In genomic region chr12:78343657-78344056, GRCh38 we compare ENCODE assay signal across 32 cellular contexts.
"Had no signal": no experiment of that assay in that cellular context is flagged by ENCODE, and none has a peak within 500 bp of the region (broad histone marks: within the 10 kb centered on the region; RNA-seq: fewer than 3 reads in every experiment).

No MANE protein-coding gene starts in this region.

- DNase-seq: activated B cell treated with CpG ODN at 0.5 μM for 24 hours; activated CD4-positive, alpha-beta memory T cell treated with anti-CD3 and anti-CD28 coated beads for 36 hours; activated CD4-positive, alpha-beta T cell treated with anti-CD3 and anti-CD28 coated beads for 4 hours; activated CD4-positive, alpha-beta T cell treated with anti-CD3 and anti-CD28 coated beads, Interleukin-2, amount 50 U/mL, for 1 hour; activated CD4-positive, CD25-positive, alpha-beta regulatory T cell treated with anti-CD3 and anti-CD28 coated beads, Interleukin-2, amount 50 U/mL, for 72 hours; activated CD8-positive, alpha-beta memory T cell treated with anti-CD3 and anti-CD28 coated beads, Interleukin-2, amount 50 U/mL, for 4 hours; activated gamma-delta T cell treated with Interleukin-2 at 50 U/mL for 16 hours; activated naive CD4-positive, alpha-beta T cell treated with anti-CD3 and anti-CD28 coated beads for 36 hours; activated T-cell treated with anti-CD3 and anti-CD28 coated beads for 4 hours; activated T-cell treated with anti-CD3 and anti-CD28 coated beads, Interleukin-2, amount 50 U/mL, for 4 hours; adrenal gland; body of pancreas; central memory CD4-positive, alpha-beta T cell; Karpas-422; NCI-H1105; NCI-H1417 treated with DMSO at 0.1 percent for 48 hours; NCI-H1930; NCI-H2081 treated with DMSO at 0.1 percent for 48 hours; NCI-H226; NCI-H446 treated with DMSO at 0.1 percent for 48 hours; NCI-H524 treated with DMSO at 0.1 percent for 48 hours; NCI-H748 treated with DMSO at 0.1 percent for 48 hours; NK-92 treated with Interleukin-12 subunit alpha and Interleukin-12 subunit beta, amount 100 ng/mL, for 24 hours; PC-9; SHP77; SJCRH30; T-helper 1 cell; T-helper 2 cell; T-helper 9 cell had no signal

- H3K27ac ChIP-seq: adrenal gland, body of pancreas, PC-9, SJCRH30, SK-N-MC, VCaP had no signal

- ATAC-seq: activated naive CD4-positive, alpha-beta T cell treated with anti-CD3 and anti-CD28 coated beads, Interleukin-2, amount 50 U/mL, for 72 hours; activated T-cell treated with anti-CD3 and anti-CD28 coated beads, Interleukin-2, amount 50 U/mL, for 4 hours; body of pancreas had no signal

- H3K36me3 ChIP-seq: adrenal gland, SJCRH30 had no signal

- H3K9me3 ChIP-seq: adrenal gland, SJCRH30 had no signal

- H3K4me1 ChIP-seq: adrenal gland, body of pancreas, SJCRH30 had no signal

- H3K27me3 ChIP-seq: adrenal gland, body of pancreas, SJCRH30 had no signal

- H3K4me3 ChIP-seq: adrenal gland, body of pancreas, PC-9, SJCRH30, SK-N-MC had no signal
